ENCODE assay signal across 1 cellular context in the genomic region with DNA sequence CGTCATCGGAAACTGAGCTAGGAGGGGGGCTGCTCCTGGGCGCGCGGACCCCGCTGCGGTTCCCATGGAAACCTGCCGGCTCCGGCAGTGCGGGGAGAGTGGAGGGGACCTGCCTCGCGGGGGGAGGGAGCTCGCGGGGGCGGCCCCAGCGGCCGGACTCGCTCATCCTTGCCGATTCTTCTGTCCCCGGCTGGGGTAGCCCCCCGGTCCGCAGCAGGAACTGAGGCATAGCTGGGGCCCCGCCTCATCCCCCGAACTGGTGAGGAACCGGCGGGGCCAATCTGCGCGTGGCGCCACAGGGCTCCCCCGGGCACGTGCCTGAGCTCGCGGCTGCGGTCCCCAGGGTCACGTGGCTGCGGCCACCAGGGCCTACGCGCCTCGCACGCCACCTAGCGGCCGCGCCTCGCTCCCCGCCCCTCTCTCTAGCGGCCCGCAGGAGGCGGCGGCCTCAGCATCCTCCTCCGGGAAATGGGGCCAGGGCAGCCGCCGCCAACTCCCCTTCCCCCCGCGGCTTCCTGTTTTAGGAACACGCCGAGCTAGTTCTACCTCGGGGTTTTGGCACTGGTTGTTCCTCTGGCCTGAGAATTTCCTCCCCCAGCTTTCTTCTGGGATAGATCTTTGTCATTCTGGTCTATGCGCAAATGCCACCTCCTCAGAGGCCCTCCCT.
TF ChIP-seq lines count a peak whose summit lies in the region.

No MANE protein-coding gene starts in this region.

TF ChIP-seq in HEK293, 187 proteins besides CTCF, POLR2A, EP300 and RAD21 (continued from another document and continues in another):
- TF ChIP-seq ZNF518A (tag by site-specific recombination; conservative IDR thresholded peaks at IDR 0.05; ENCODE audit: low read depth) (no peak), ZNF571 (tag by site-specific recombination; IDR thresholded peaks at IDR 0.05) (no peak), ZNF610 (tag by site-specific recombination; IDR thresholded peaks at IDR 0.05; ENCODE audit: borderline replicate concordance) (peak; percentile 69), ZNF16 (tag by site-specific recombination; IDR thresholded peaks at IDR 0.05; ENCODE audit: low read depth) (no peak), RBAK (tag by site-specific recombination; IDR thresholded peaks at IDR 0.05) (no peak), KLF17 (tag by site-specific recombination; IDR thresholded peaks at IDR 0.05) (peak; percentile 94), ZNF391 (tag by site-specific recombination; IDR thresholded peaks at IDR 0.05; ENCODE audit: borderline replicate concordance, low read depth) (peak; percentile 90; the same call in 1 of the 2 replicates), KLF10 (tag by site-specific recombination; IDR thresholded peaks at IDR 0.05) (peak; percentile 81), HOXA7 (CRISPR knock-in tag; IDR thresholded peaks at IDR 0.05; ENCODE audit: borderline replicate concordance) (no peak), ZNF549 (tag by site-specific recombination; IDR thresholded peaks at IDR 0.05) (no peak), FEZF1 (tag by site-specific recombination; IDR thresholded peaks at IDR 0.05) (0 out of 2 replicates have a peak, but pooled peaks have one; percentile 9), MYNN (tag by site-specific recombination; IDR thresholded peaks at IDR 0.05; ENCODE audit: borderline replicate concordance) (no peak), ZNF426 (tag by site-specific recombination; IDR thresholded peaks at IDR 0.05) (no peak), PRDM10 (tag by site-specific recombination; IDR thresholded peaks at IDR 0.05) (peak; percentile 89), ZNF133 (tag by site-specific recombination; IDR thresholded peaks at IDR 0.05) (0 out of 2 replicates have a peak, but pooled peaks have one; percentile 30), ZNF658 (tag by site-specific recombination; IDR thresholded peaks at IDR 0.05) (no peak), ZEB2 (tag by site-specific recombination; IDR thresholded peaks at IDR 0.05) (peak; percentile 95), ZIC2 (tag by site-specific recombination; IDR thresholded peaks at IDR 0.05) (peak; percentile 92), ZNF596 (tag by site-specific recombination; IDR thresholded peaks at IDR 0.05) (peak; percentile 84), ZNF266 (tag by site-specific recombination; IDR thresholded peaks at IDR 0.05; ENCODE audit: low read depth) (0 out of 2 replicates have a peak, but pooled peaks have one; percentile 11), EGR2 (tag by site-specific recombination; IDR thresholded peaks at IDR 0.05; ENCODE audit: low read depth) (peak; percentile 59), ZNF544 (tag by site-specific recombination; IDR thresholded peaks at IDR 0.05) (no peak), KLF7 (tag by site-specific recombination; IDR thresholded peaks at IDR 0.05; ENCODE audit: borderline replicate concordance) (peak; percentile 68), OVOL3 (tag by site-specific recombination; IDR thresholded peaks at IDR 0.05) (0 out of 2 replicates have a peak, but pooled peaks have one; percentile 21), ZNF433 (tag by site-specific recombination; IDR thresholded peaks at IDR 0.05; ENCODE audit: low read depth) (no peak), ZBTB7A (tag by site-specific recombination; IDR thresholded peaks at IDR 0.05; ENCODE audit: low read depth) (peak; percentile 95), ZNF2 (tag by site-specific recombination; IDR thresholded peaks at IDR 0.05) (peak; percentile 88; the same call in 1 of the 2 replicates), ZNF292 (tag by site-specific recombination; IDR thresholded peaks at IDR 0.05; ENCODE audit: borderline replicate concordance, low read depth) (no peak), KLF16 (tag by site-specific recombination; IDR thresholded peaks at IDR 0.05) (peak; percentile 93), SP7 (tag by site-specific recombination; IDR thresholded peaks at IDR 0.05) (peak; percentile 84), IKZF3 (tag by site-specific recombination; IDR thresholded peaks at IDR 0.05) (0 out of 2 replicates have a peak, but pooled peaks have one; percentile 32), SP2 (tag by site-specific recombination; IDR thresholded peaks at IDR 0.05) (peak; percentile 81), ZNF585B (tag by site-specific recombination; IDR thresholded peaks at IDR 0.05) (no peak), ZNF335 (tag by site-specific recombination; conservative IDR thresholded peaks at IDR 0.05) (peak; percentile 98), ZNF19 (tag by site-specific recombination; IDR thresholded peaks at IDR 0.05; ENCODE audit: low read depth) (no peak), ZNF660 (tag by site-specific recombination; IDR thresholded peaks at IDR 0.05) (peak; percentile 85), ZNF791 (tag by site-specific recombination; IDR thresholded peaks at IDR 0.05) (no peak), ZNF776 (tag by site-specific recombination; IDR thresholded peaks at IDR 0.05; ENCODE audit: borderline replicate concordance) (no peak), ZNF155 (tag by site-specific recombination; IDR thresholded peaks at IDR 0.05) (no peak), PRDM1 (tag by site-specific recombination; IDR thresholded peaks at IDR 0.05) (no peak), ZNF621 (tag by site-specific recombination; IDR thresholded peaks at IDR 0.05) (no peak), ZBTB20 (tag by site-specific recombination; IDR thresholded peaks at IDR 0.05) (peak; percentile 64; the same call in 1 of the 2 replicates), ZNF843 (tag by site-specific recombination; IDR thresholded peaks at IDR 0.05) (peak; percentile 68), ZBTB1 (tag by site-specific recombination; IDR thresholded peaks at IDR 0.05) (0 out of 2 replicates have a peak, but pooled peaks have one; percentile 40), ZNF211 (tag by site-specific recombination; IDR thresholded peaks at IDR 0.05; ENCODE audit: low read depth) (no peak)
- TF ChIP-seq, protein P1, sequence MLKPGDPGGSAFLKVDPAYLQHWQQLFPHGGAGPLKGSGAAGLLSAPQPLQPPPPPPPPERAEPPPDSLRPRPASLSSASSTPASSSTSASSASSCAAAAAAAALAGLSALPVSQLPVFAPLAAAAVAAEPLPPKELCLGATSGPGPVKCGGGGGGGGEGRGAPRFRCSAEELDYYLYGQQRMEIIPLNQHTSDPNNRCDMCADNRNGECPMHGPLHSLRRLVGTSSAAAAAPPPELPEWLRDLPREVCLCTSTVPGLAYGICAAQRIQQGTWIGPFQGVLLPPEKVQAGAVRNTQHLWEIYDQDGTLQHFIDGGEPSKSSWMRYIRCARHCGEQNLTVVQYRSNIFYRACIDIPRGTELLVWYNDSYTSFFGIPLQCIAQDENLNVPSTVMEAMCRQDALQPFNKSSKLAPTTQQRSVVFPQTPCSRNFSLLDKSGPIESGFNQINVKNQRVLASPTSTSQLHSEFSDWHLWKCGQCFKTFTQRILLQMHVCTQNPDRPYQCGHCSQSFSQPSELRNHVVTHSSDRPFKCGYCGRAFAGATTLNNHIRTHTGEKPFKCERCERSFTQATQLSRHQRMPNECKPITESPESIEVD (tag by site-specific recombination; IDR thresholded peaks at IDR 0.05) = peak; percentile 7; the same call in 1 of the 2 replicates
- TF ChIP-seq, protein P2, sequence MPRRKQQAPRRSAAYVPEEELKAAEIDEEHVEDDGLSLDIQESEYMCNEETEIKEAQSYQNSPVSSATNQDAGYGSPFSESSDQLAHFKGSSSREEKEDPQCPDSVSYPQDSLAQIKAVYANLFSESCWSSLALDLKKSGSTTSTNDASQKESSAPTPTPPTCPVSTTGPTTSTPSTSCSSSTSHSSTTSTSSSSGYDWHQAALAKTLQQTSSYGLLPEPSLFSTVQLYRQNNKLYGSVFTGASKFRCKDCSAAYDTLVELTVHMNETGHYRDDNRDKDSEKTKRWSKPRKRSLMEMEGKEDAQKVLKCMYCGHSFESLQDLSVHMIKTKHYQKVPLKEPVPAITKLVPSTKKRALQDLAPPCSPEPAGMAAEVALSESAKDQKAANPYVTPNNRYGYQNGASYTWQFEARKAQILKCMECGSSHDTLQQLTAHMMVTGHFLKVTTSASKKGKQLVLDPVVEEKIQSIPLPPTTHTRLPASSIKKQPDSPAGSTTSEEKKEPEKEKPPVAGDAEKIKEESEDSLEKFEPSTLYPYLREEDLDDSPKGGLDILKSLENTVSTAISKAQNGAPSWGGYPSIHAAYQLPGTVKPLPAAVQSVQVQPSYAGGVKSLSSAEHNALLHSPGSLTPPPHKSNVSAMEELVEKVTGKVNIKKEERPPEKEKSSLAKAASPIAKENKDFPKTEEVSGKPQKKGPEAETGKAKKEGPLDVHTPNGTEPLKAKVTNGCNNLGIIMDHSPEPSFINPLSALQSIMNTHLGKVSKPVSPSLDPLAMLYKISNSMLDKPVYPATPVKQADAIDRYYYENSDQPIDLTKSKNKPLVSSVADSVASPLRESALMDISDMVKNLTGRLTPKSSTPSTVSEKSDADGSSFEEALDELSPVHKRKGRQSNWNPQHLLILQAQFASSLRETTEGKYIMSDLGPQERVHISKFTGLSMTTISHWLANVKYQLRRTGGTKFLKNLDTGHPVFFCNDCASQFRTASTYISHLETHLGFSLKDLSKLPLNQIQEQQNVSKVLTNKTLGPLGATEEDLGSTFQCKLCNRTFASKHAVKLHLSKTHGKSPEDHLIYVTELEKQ (tag by site-specific recombination; IDR thresholded peaks at IDR 0.05; ENCODE audit: borderline replicate concordance) = no peak; the same call in 1 of the 2 replicates
- TF ChIP-seq, protein P3, sequence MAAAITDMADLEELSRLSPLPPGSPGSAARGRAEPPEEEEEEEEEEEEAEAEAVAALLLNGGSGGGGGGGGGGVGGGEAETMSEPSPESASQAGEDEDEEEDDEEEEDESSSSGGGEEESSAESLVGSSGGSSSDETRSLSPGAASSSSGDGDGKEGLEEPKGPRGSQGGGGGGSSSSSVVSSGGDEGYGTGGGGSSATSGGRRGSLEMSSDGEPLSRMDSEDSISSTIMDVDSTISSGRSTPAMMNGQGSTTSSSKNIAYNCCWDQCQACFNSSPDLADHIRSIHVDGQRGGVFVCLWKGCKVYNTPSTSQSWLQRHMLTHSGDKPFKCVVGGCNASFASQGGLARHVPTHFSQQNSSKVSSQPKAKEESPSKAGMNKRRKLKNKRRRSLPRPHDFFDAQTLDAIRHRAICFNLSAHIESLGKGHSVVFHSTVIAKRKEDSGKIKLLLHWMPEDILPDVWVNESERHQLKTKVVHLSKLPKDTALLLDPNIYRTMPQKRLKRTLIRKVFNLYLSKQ (tag by site-specific recombination; IDR thresholded peaks at IDR 0.05; ENCODE audit: borderline replicate concordance) = no peak
